Comparison of ENCODE assay signal across 2 cellular contexts in the genomic region with DNA sequence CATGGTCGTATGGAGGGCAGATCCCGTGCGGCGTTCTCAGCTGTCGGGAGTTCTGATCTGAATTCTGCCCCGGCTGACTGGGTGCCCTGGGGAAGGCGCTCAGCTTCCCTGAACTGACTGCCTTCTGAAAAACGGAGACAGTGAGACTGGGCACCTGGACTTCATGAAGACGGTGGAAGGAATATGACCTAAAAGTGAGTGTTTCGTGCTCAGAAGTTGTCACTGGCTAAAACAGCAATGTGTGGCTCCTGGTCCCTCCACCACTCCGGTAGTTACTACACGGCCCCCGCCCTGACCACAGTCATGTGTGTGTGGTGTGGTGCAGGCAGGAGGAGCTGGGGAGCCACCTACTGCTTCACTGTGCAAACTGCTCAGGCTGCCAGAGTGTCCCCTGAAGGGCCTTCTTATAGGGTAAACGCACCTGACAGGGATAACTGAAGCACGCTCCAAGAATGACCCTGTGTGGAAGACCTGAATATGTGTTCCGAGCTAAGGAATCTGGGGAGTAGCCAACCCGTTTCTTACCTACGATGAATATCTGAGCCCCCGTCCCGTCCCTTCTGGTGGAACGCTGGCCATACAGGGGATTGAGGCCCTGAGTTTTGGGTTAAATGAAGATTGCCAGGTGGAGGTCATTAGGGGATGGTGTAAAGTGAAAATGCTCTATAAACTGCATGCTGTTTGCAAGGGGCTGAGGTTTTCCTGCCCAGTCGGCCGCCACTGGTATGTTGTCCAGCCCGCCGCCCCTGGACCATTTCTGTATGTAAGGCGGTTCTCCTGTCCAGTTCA.
TF ChIP-seq lines count a peak whose summit lies in the region.

No MANE protein-coding gene starts in this region.

TF ChIP-seq in IMR-90, 13 proteins besides CTCF, POLR2A, EP300 and RAD21 (continued from another document):
- TF ChIP-seq, protein P1, sequence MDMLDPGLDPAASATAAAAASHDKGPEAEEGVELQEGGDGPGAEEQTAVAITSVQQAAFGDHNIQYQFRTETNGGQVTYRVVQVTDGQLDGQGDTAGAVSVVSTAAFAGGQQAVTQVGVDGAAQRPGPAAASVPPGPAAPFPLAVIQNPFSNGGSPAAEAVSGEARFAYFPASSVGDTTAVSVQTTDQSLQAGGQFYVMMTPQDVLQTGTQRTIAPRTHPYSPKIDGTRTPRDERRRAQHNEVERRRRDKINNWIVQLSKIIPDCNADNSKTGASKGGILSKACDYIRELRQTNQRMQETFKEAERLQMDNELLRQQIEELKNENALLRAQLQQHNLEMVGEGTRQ (IDR thresholded peaks at IDR 0.05; ENCODE audit: low read depth, low read length): peak; percentile 34; the same call in 1 of the 2 replicates
- peak; percentile 60 for TF ChIP-seq SMC3 (IDR thresholded peaks at IDR 0.05; ENCODE audit: low read depth, low read length)
TF ChIP-seq in IMR-90: peak in this region for 4.

TF ChIP-seq in SK-N-SH treated with all-trans-retinoic acid at 6 μM for 48 hours, 23 proteins besides CTCF, POLR2A, EP300 and RAD21 (continued from another document):
- TF ChIP-seq CSRNP3 (CRISPR knock-in tag; IDR thresholded peaks at IDR 0.05) (no peak), POU6F1 (CRISPR knock-in tag; IDR thresholded peaks at IDR 0.05; ENCODE audit: borderline replicate concordance, low read depth) (no peak), ESRRG (CRISPR knock-in tag; IDR thresholded peaks at IDR 0.05) (no peak), SNAI2 (CRISPR knock-in tag; IDR thresholded peaks at IDR 0.05) (no peak), BACH2 (CRISPR knock-in tag; IDR thresholded peaks at IDR 0.05; ENCODE audit: borderline replicate concordance) (no peak), TSHZ2 (CRISPR knock-in tag; IDR thresholded peaks at IDR 0.05) (no peak), ISL1 (CRISPR knock-in tag; IDR thresholded peaks at IDR 0.05) (no peak), OSR1 (CRISPR knock-in tag; IDR thresholded peaks at IDR 0.05) (no peak), TCF4 (CRISPR knock-in tag; IDR thresholded peaks at IDR 0.05; ENCODE audit: borderline replicate concordance) (no peak), ZFP30 (CRISPR knock-in tag; IDR thresholded peaks at IDR 0.05) (no peak)
- TF ChIP-seq, protein P2, sequence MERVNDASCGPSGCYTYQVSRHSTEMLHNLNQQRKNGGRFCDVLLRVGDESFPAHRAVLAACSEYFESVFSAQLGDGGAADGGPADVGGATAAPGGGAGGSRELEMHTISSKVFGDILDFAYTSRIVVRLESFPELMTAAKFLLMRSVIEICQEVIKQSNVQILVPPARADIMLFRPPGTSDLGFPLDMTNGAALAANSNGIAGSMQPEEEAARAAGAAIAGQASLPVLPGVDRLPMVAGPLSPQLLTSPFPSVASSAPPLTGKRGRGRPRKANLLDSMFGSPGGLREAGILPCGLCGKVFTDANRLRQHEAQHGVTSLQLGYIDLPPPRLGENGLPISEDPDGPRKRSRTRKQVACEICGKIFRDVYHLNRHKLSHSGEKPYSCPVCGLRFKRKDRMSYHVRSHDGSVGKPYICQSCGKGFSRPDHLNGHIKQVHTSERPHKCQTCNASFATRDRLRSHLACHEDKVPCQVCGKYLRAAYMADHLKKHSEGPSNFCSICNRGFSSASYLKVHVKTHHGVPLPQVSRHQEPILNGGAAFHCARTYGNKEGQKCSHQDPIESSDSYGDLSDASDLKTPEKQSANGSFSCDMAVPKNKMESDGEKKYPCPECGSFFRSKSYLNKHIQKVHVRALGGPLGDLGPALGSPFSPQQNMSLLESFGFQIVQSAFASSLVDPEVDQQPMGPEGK (CRISPR knock-in tag; IDR thresholded peaks at IDR 0.05; ENCODE audit: borderline replicate concordance): no peak
